Comparison of ENCODE assay signal across 18 cellular contexts in genomic region chr4:187541666-187542065, GRCh38.
"Had no signal": no experiment of that assay in that cellular context is flagged by ENCODE, and none has a peak within 500 bp of the region (broad histone marks: within the 10 kb centered on the region; RNA-seq: fewer than 3 reads in every experiment).

No MANE protein-coding gene starts in this region.

- H3K4me3 ChIP-seq: dorsolateral prefrontal cortex, right atrium auricular region had no signal

- H3K4me1 Mint-ChIP-seq: activated CD4-positive, alpha-beta memory T cell treated with anti-CD3 and anti-CD28 coated beads, Interleukin-2, amount 10 ng/mL, durations not matched to agents 7 days and 5 days; activated CD4-positive, alpha-beta T cell treated with anti-CD3 and anti-CD28 coated beads for 36 hours; activated naive CD4-positive, alpha-beta T cell treated with anti-CD3 and anti-CD28 coated beads, Interleukin-2, amount 50 U/mL, for 24 hours had no signal

- H3K27ac ChIP-seq: dorsolateral prefrontal cortex, right atrium auricular region, WERI-Rb-1 had no signal

- H3K4me3 Mint-ChIP-seq: activated CD4-positive, alpha-beta memory T cell treated with anti-CD3 and anti-CD28 coated beads, Interleukin-2, amount 10 ng/mL, durations not matched to agents 7 days and 5 days; activated CD4-positive, alpha-beta T cell treated with anti-CD3 and anti-CD28 coated beads for 36 hours; activated naive CD4-positive, alpha-beta T cell treated with anti-CD3 and anti-CD28 coated beads, Interleukin-2, amount 50 U/mL, for 24 hours; activated T-cell treated with anti-CD3 and anti-CD28 coated beads, Interleukin-2, amount 50 U/mL, for 4 hours; endodermal cell had no signal

- H3K36me3 ChIP-seq: right atrium auricular region, WERI-Rb-1 had no signal

- ATAC-seq: activated CD4-positive, alpha-beta T cell treated with anti-CD3 and anti-CD28 coated beads for 36 hours; activated T-cell treated with anti-CD3 and anti-CD28 coated beads, Interleukin-2, amount 50 U/mL, for 4 hours had no signal

- H3K36me3 Mint-ChIP-seq: activated naive CD4-positive, alpha-beta T cell treated with anti-CD3 and anti-CD28 coated beads, Interleukin-2, amount 50 U/mL, for 24 hours had no signal

- H3K27me3 ChIP-seq: right atrium auricular region had no signal

- H3K9me3 ChIP-seq: right atrium auricular region had no signal

- H3K27ac Mint-ChIP-seq: activated CD4-positive, alpha-beta memory T cell treated with anti-CD3 and anti-CD28 coated beads, Interleukin-2, amount 10 ng/mL, durations not matched to agents 7 days and 5 days; activated CD4-positive, alpha-beta T cell treated with anti-CD3 and anti-CD28 coated beads for 36 hours; activated naive CD4-positive, alpha-beta T cell treated with anti-CD3 and anti-CD28 coated beads, Interleukin-2, amount 50 U/mL, for 24 hours; endodermal cell; progenitor cell of endocrine pancreas had no signal

- H3K27me3 Mint-ChIP-seq: activated CD4-positive, alpha-beta memory T cell treated with anti-CD3 and anti-CD28 coated beads, Interleukin-2, amount 10 ng/mL, durations not matched to agents 7 days and 5 days; activated CD4-positive, alpha-beta T cell treated with anti-CD3 and anti-CD28 coated beads for 36 hours; activated naive CD4-positive, alpha-beta T cell treated with anti-CD3 and anti-CD28 coated beads, Interleukin-2, amount 50 U/mL, for 24 hours; progenitor cell of endocrine pancreas had no signal

- H3K4me1 ChIP-seq: right atrium auricular region had no signal

- DNase-seq: activated CD4-positive, alpha-beta memory T cell treated with anti-CD3 and anti-CD28 coated beads, Interleukin-2, amount 10 ng/mL, durations not matched to agents 7 days and 5 days; activated CD4-positive, alpha-beta T cell treated with anti-CD3 and anti-CD28 coated beads for 36 hours; activated effector memory CD4-positive, alpha-beta T cell treated with Interleukin-2 at 50 U/mL for 16 hours; activated T-cell treated with anti-CD3 and anti-CD28 coated beads, Interleukin-2, amount 50 U/mL, for 4 hours; dorsolateral prefrontal cortex; endodermal cell; glutamatergic neuron; hypothalamus; kidney; small intestine; stimulated activated CD4-positive, alpha-beta T cell treated with anti-CD3 and anti-CD28 coated beads, Interleukin-4, amount 100 ng/mL, for 4 hours; stimulated activated CD8-positive, alpha-beta memory T cell treated with anti-CD3 and anti-CD28 coated beads, Interleukin-4, amount 100 ng/mL, for 48 hours; stimulated activated naive CD4-positive, alpha-beta T cell treated with Interleukin-2 at 50 U/mL for 16 hours; trophoblast cell; WERI-Rb-1 had no signal
